ENCODE assay signal across 9 cellular contexts in the genomic region with DNA sequence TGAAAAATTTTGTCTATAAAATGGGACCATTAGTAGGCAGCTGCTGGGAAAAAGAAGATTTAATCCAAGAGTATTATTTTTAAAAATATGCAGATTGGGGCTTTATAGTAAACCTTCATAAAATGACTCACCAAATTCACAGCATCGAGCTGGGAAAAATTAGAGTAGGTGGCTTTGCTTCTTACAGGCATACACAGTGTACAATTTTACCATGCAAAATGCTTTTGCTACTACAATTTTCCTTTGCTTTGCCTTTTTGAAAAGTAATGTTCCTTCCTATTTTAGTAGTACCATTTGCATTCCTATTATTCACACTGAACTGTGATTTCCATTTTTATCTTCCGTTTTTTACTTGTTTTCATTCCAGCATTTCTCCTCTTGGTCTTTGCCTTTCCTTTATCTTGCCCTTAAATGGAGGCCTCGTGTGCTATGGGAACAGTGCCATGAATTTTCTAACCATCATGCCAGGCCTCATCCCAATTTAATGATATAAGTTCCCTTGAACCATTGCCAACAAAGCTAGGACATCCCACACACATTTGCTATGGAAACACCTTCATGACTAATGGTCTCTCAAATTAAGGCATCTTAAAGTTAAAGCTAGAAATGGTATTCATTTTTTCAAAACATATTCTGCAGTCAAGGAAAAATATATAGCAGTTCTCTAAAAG.
A peak's percentile ranks its signal among the peaks of the same experiment; 100 is the strongest.
DNase-seq lines count a peak whose midpoint lies in the region; ATAC-seq and TF ChIP-seq lines count a peak whose summit lies in the region.
"Had no signal": no experiment of that assay in that cellular context is flagged by ENCODE, and none has a peak within 500 bp of the region (broad histone marks: within the 10 kb centered on the region; RNA-seq: fewer than 3 reads in every experiment).

No MANE protein-coding gene starts in this region.

- H3K27ac ChIP-seq in rectal smooth muscle tissue (ENCODE audit: low read depth, low read length): peak overlapping the region; percentile 84

- TF ChIP-seq CTCF in choroid plexus epithelial cell (conservative IDR thresholded peaks at IDR 0.05; ENCODE audit: low read depth, low read length): no peak

- H3K27me3 ChIP-seq in rectal smooth muscle tissue (ENCODE audit: control insufficient read depth, insufficient read depth, low read length): no peaks in the 10 kb centered on the region

- peaks cover 24% of the 10 kb centered on the region for H3K4me1 ChIP-seq in rectal smooth muscle tissue (ENCODE audit: control insufficient read depth, insufficient read depth, low read length)

- no peak overlapping the region for H3K9ac ChIP-seq in rectal smooth muscle tissue (ENCODE audit: low read length)

- ATAC-seq in HG03280 (IDR thresholded peaks at IDR 0.05; ENCODE audit: unreplicated experiment): no peak

- no peaks in the 10 kb centered on the region for H3K36me3 ChIP-seq in rectal smooth muscle tissue (ENCODE audit: control insufficient read depth, insufficient read depth, low read length)

- DNase-seq in Daoy (ENCODE audit: low read depth): peak; percentile 21
- peak; percentile 47 to 81 for DNase-seq in NCI-H446 (lab: John Stamatoyannopoulos, UW)
- DNase-seq in choroid plexus epithelial cell (ENCODE audit: low read depth): peak; percentile 39
- DNase-seq in CD1c-positive myeloid dendritic cell (ENCODE audit: extremely low spot score): no peak
- no peak for DNase-seq in NCI-H187 treated with DMSO at 0.1 percent for 48 hours (lab: John Stamatoyannopoulos, UW)
- DNase-seq in UCSD-AML1 (lab: John Stamatoyannopoulos, UW; ENCODE audit: unreplicated experiment): no peak
- DNase-seq: small intestine had no signal

- no peak overlapping the region for H3K4me3 ChIP-seq in choroid plexus epithelial cell (ENCODE audit: low read depth, low read length)
- no peak overlapping the region for H3K4me3 ChIP-seq in rectal smooth muscle tissue (ENCODE audit: low read length)

Comparison
In these comparisons a context has a peak if more than half of its experiments do, and no peak if none do; other contexts are left out.
1. DNase-seq: peak in Daoy (single experiment), NCI-H446 (2 of 2) and choroid plexus epithelial cell (single experiment); none in CD1c-positive myeloid dendritic cell (single experiment), NCI-H187 treated with DMSO at 0.1 percent for 48 hours (single experiment) and UCSD-AML1 (single experiment).